Comparison of ENCODE assay signal across 23 cellular contexts in the genomic region with DNA sequence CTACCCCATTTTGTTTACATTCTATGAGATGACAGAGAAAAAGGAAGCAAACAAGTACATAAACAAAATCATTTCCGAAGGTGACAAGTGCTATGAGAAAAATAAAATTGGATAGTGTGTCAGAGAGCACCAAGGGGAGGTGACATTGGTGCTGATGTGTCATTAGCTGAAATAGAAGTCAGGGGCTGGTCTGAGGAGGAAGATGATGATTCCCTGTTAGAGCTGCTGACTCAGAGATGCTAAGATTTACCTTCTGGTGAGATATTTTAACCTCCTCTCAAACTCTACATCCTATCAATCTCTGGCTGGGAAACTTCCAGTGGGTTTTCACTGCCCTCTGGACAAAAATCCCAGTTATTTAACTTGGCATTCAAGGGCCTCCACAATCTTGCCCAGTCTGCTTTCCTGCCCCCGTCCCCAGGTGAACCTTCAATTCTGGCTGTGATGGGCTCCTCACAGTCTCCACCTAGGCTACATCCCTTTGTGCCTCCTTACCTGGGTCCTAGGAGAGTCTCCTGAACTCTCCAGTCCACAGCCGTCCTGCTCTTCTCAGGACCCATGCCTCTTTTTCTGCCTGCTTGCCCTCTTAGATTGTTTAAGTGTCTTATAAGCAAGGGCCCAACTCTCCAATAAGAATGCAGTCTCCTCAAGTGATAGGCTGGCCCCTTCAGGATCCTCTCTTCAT. TPM values are rescaled to one million over a fixed set of nuclear protein-coding genes. Genes with fewer than 3 reads are reported as not detected.
DNase-seq lines count a peak whose midpoint lies in the region; ATAC-seq and TF ChIP-seq lines count a peak whose summit lies in the region.
"Had no signal": no experiment of that assay in that cellular context is flagged by ENCODE, and none has a peak within 500 bp of the region (broad histone marks: within the 10 kb centered on the region; RNA-seq: fewer than 3 reads in every experiment).

No MANE protein-coding gene starts in this region.

- H3K27ac ChIP-seq in HCT116 (ENCODE audit: low read depth, low read length) = no peak overlapping the region
- H3K27ac ChIP-seq in VCaP = peak overlapping the region; percentile 7; the same call in 1 of the 2 replicates
- no peak overlapping the region for H3K27ac ChIP-seq in mesendoderm (ENCODE audit: low read depth, low read length)
- H3K27ac ChIP-seq: C4-2B, foreskin keratinocyte, left ventricle myocardium inferior, RWPE1, sigmoid colon had no signal

- H3K4me3 Mint-ChIP-seq in WTC11 = no peak overlapping the region
- H3K4me3 Mint-ChIP-seq: type B pancreatic cell had no signal

- BruUV-seq in HCT116 (replicated peaks; lab: Mats Ljungman, UMichigan) = no TSS peak

- intact Hi-C loops in HCT116 (cut with micrococcal nuclease) = no loop called here

- CTCF ChIA-PET in HCT116 (lab: Charles Lee) = no interaction called here
- CTCF ChIA-PET in WTC11 (lab: Charles Lee) = no interaction called here

- no peak overlapping the region for H3K56ac ChIP-seq in mesendoderm (ENCODE audit: low read length)

- H4K8ac ChIP-seq in mesendoderm (ENCODE audit: low read depth, low read length) = no peak overlapping the region

- H2BK15ac ChIP-seq in mesendoderm (replicated peaks; ENCODE audit: low read depth) = no peak overlapping the region

- WGBS in mesendoderm (ENCODE audit: extremely low coverage, insufficient coverage, low lambda C conversion rate) = no CpG with 5 or more reads among the region's 3 CpGs

- H3K36me3 Mint-ChIP-seq in WTC11 = no peaks in the 10 kb centered on the region
- H3K36me3 Mint-ChIP-seq: type B pancreatic cell had no signal

- RAD21 ChIA-PET in HCT116 (lab: Charles Lee; ENCODE audit: low non-redundant PET in 1 of 2, low total read pairs in 2 of 2, uncharacterized antibody in 2 of 2, unreplicated experiment in 2 of 2) = no interaction called here

- H3K27me3 Mint-ChIP-seq in WTC11 (ENCODE audit: low read depth) = no peaks in the 10 kb centered on the region

- H3K9me3 Mint-ChIP-seq in WTC11 = no peaks in the 10 kb centered on the region
- H3K9me3 Mint-ChIP-seq: type B pancreatic cell had no signal

- TF ChIP-seq POLR2A in HCT116 (IDR thresholded peaks at IDR 0.05; ENCODE audit: borderline replicate concordance, extremely low read depth, insufficient read depth, insufficient read length) = no peak

- H3K4me3 ChIP-seq in HCT116 (replicated peaks in 1 of 2; ENCODE audit: low read depth in 1 of 2, low read length in 2 of 2) (no peak overlapping the region), fibroblast of mammary gland (ENCODE audit: control insufficient read depth, low read depth, low read length) (no peak overlapping the region), mesendoderm (ENCODE audit: low read length) (no peak overlapping the region)
- H3K4me3 ChIP-seq: left ventricle myocardium inferior, MG63, sigmoid colon had no signal

- no peaks in the 10 kb centered on the region for H3K79me1 ChIP-seq in mesendoderm (ENCODE audit: low read length)

- H3K27ac Mint-ChIP-seq in WTC11 = no peak overlapping the region
- H3K27ac Mint-ChIP-seq: type B pancreatic cell had no signal

- no peak overlapping the region for H3K4ac ChIP-seq in mesendoderm (ENCODE audit: low read depth, low read length)

- H2BK120ac ChIP-seq in mesendoderm (ENCODE audit: low read depth, low read length) = no peak overlapping the region

- H3K18ac ChIP-seq in mesendoderm (ENCODE audit: low read length) = no peak overlapping the region

- H3K36me3 ChIP-seq in HCT116 (ENCODE audit: control insufficient read depth in 1 of 2, insufficient read depth in 2 of 2, low read length in 2 of 2) (no peaks in the 10 kb centered on the region), mesendoderm (ENCODE audit: control insufficient read depth, insufficient read depth, low read length) (no peaks in the 10 kb centered on the region)
- H3K36me3 ChIP-seq: left ventricle myocardium inferior, MG63, sigmoid colon had no signal

- ATAC-seq in HCT116 = no peak
- ATAC-seq in HG03097 (IDR thresholded peaks at IDR 0.05; ENCODE audit: low FRiP score, unreplicated experiment) = no peak
- ATAC-seq in WTC11 = no peak
- ATAC-seq: activated CD4-positive, CD25-positive, alpha-beta regulatory T cell treated with anti-CD3 and anti-CD28 coated beads, Interleukin-2, amount 50 U/mL, for 24 hours; foreskin keratinocyte; SK-N-SH treated with all-trans-retinoic acid at 6 μM for 48 hours had no signal

- no peak overlapping the region for H2AK5ac ChIP-seq in mesendoderm (ENCODE audit: low read length)

- TF ChIP-seq RAD21 in HCT116 (IDR thresholded peaks at IDR 0.05; ENCODE audit: low read depth) = no peak

- DNase-seq in activated CD8-positive, alpha-beta memory T cell treated with anti-CD3 and anti-CD28 coated beads, Interleukin-2, amount 50 U/mL, for 48 hours = peak; percentile 25
- no peak for DNase-seq in activated CD8-positive, alpha-beta memory T cell treated with anti-CD3 and anti-CD28 coated beads, Interleukin-2, amount 50 U/mL, for 4 hours
- DNase-seq in HCT116 (ENCODE audit: low read depth, low spot score) (no peak), fibroblast of mammary gland (ENCODE audit: low read depth) (peak; percentile 19), WTC11 (ENCODE audit: low spot score) (no peak), mesendoderm (no peak)
- DNase-seq: activated gamma-delta T cell treated with Interleukin-2 at 50 U/mL for 16 hours; aorta; left ventricle myocardium inferior; MG63; NCI-H1436 treated with DMSO at 0.1 percent for 48 hours; NCI-H510A treated with DMSO at 0.1 percent for 48 hours; sigmoid colon; stimulated activated CD4-positive, alpha-beta T cell treated with anti-CD3 and anti-CD28 coated beads, Interleukin-15, amount 100 ng/mL, for 24 hours; T-helper 9 cell had no signal

- H3K4me1 ChIP-seq in HCT116 (ENCODE audit: control insufficient read depth in 1 of 2, insufficient read depth in 2 of 2, low read length in 2 of 2) = peaks cover 55 to 70% of the 10 kb centered on the region in 2 experiments
- H3K4me1 ChIP-seq in mesendoderm (ENCODE audit: control insufficient read depth, low read depth, low read length) = peaks cover 11% of the 10 kb centered on the region
- H3K4me1 ChIP-seq: left ventricle myocardium inferior, sigmoid colon had no signal

- H3K9ac ChIP-seq in HCT116 (ENCODE audit: low read length) (no peak overlapping the region), mesendoderm (ENCODE audit: low read length) (no peak overlapping the region)

- H4K5ac ChIP-seq in mesendoderm (ENCODE audit: low read length) = no peak overlapping the region

- no peak overlapping the region for H3K23ac ChIP-seq in mesendoderm (ENCODE audit: low read length)

- H2AFZ ChIP-seq in HCT116 (ENCODE audit: low read depth, low read length, poor library complexity, severe bottlenecking) = no peak overlapping the region

- no peak for TF ChIP-seq CTCF in HCT116 (IDR thresholded peaks at IDR 0.05 in 2 of 3, conservative IDR thresholded peaks at IDR 0.05 in 1 of 3; ENCODE audit: borderline replicate concordance in 1 of 3, insufficient read depth in 1 of 3, low read depth in 2 of 3, low read length in 2 of 3)
- TF ChIP-seq CTCF in VCaP (conservative IDR thresholded peaks at IDR 0.05) = no peak
- TF ChIP-seq CTCF in fibroblast of mammary gland (conservative IDR thresholded peaks at IDR 0.05; ENCODE audit: control insufficient read depth, insufficient read depth, low read depth, low read length) = no peak
- TF ChIP-seq CTCF in WTC11 (IDR thresholded peaks at IDR 0.05) = no peak

- H4K20me1 ChIP-seq in HCT116 (ENCODE audit: insufficient read depth) = no peaks in the 10 kb centered on the region

- H3K27me3 ChIP-seq in HCT116 (ENCODE audit: insufficient read depth, low read length) = no peaks in the 10 kb centered on the region
- no peaks in the 10 kb centered on the region for H3K27me3 ChIP-seq in mesendoderm (ENCODE audit: insufficient read depth, low read length, poor library complexity)
- H3K27me3 ChIP-seq: foreskin keratinocyte, MG63, sigmoid colon had no signal

- H3K79me2 ChIP-seq in HCT116 (ENCODE audit: insufficient read depth, low read length) (peaks cover 36% of the 10 kb centered on the region), mesendoderm (ENCODE audit: control insufficient read depth, insufficient read depth, low read length) (no peaks in the 10 kb centered on the region)

- no peaks in the 10 kb centered on the region for H3K9me3 ChIP-seq in HCT116 (ENCODE audit: control insufficient read depth in 1 of 2, insufficient read depth in 1 of 2, low read depth in 1 of 2, low read length in 2 of 2)
- H3K9me3 ChIP-seq: left ventricle myocardium inferior, MG63, sigmoid colon had no signal

- H3K4me1 Mint-ChIP-seq in WTC11 = peaks cover 44% of the 10 kb centered on the region

- H3K4me2 ChIP-seq in HCT116 (ENCODE audit: low read length) (peak overlapping the region; percentile 63; the same call in 1 of the 2 replicates), mesendoderm (ENCODE audit: low read length) (no peak overlapping the region)

- H2BK5ac ChIP-seq in mesendoderm (ENCODE audit: low read length) = no peak overlapping the region

- POLR2A ChIA-PET in HCT116 (lab: Charles Lee) = interaction anchor here (0.6 to 0.9 kb wide), 2 partner anchors 10 to 41 kb away, joined by 3 to 4 read pairs; no protein-coding TSS in a partner anchor
- POLR2A ChIA-PET in WTC11 (lab: Charles Lee) = no interaction called here

- H3K9me2 ChIP-seq in HCT116 (ENCODE audit: insufficient read depth) = no peaks in the 10 kb centered on the region

TF ChIP-seq in HCT116, 20 proteins besides CTCF, POLR2A, EP300 and RAD21 (continues in another document):
- TF ChIP-seq YY1 (IDR thresholded peaks at IDR 0.05; ENCODE audit: extremely low read depth, insufficient replicate concordance, low read depth, low read length) (no peak), CBX3 (IDR thresholded peaks at IDR 0.05; ENCODE audit: low read depth) (no peak), FOSL1 (IDR thresholded peaks at IDR 0.05; ENCODE audit: low read depth) (no peak), CEBPB (IDR thresholded peaks at IDR 0.05; ENCODE audit: low read depth) (no peak)

TF ChIP-seq in WTC11, 78 proteins besides CTCF, POLR2A, EP300 and RAD21 (continues in another document):
- TF ChIP-seq ATF1 (CRISPR knock-in tag; IDR thresholded peaks at IDR 0.05) (no peak), SP1 (CRISPR knock-in tag; conservative IDR thresholded peaks at IDR 0.05) (no peak)

RNA-seq across cellular contexts. Expression of a gene that starts 26.6 kb away (rescaled TPM):
- 137 TPM for total RNA-seq in HCT116 (2021; ENCODE audit: unreplicated experiment)
- 199 and 315 TPM in 2 replicates for polyA plus RNA-seq in HCT116 (2012)
- total RNA-seq in WTC11 (2021) = 31.4 to 55.1 TPM (median 33.1 TPM) in 3 replicates
- 52.5 TPM for polyA plus RNA-seq in mesendoderm (2013, experiment 1 of 2)
- polyA plus RNA-seq in mesendoderm (2013, experiment 2 of 2) = 50.7 TPM

RNA-seq across cellular contexts. Expression of a gene that starts 43.2 kb away (rescaled TPM):
- total RNA-seq in HCT116 (2021; ENCODE audit: unreplicated experiment) (64.3 TPM), WTC11 (2021) (63.5 to 71.0 TPM (median 65.4 TPM) in 3 replicates)
- 18.2 and 27.6 TPM in 2 replicates for polyA plus RNA-seq in HCT116 (2012)
- polyA plus RNA-seq in mesendoderm (2013, experiment 1 of 2) = 103 TPM
- polyA plus RNA-seq in mesendoderm (2013, experiment 2 of 2) = 102 TPM

Comparison
In these comparisons a context has a peak if more than half of its experiments do, and no peak if none do; other contexts are left out.
1. DNase-seq: peak in activated CD8-positive, alpha-beta memory T cell treated with anti-CD3 and anti-CD28 coated beads, Interleukin-2, amount 50 U/mL, for 48 hours (single experiment) and fibroblast of mammary gland (single experiment); none in activated CD8-positive, alpha-beta memory T cell treated with anti-CD3 and anti-CD28 coated beads, Interleukin-2, amount 50 U/mL, for 4 hours (single experiment), HCT116 (single experiment), WTC11 (single experiment) and mesendoderm (single experiment).